Comparison of ENCODE assay signal across 1 cellular context in genomic region chr1:178282949-178283367, GRCh38.
TF ChIP-seq lines count a peak whose summit lies in the region.

No MANE protein-coding gene starts in this region.

TF ChIP-seq in Ishikawa, 13 proteins besides CTCF, POLR2A, EP300 and RAD21 (continued from another document):
- no peak for TF ChIP-seq USF1 (IDR thresholded peaks at IDR 0.05)
- TF ChIP-seq EGR1 (IDR thresholded peaks at IDR 0.05): no peak
- TF ChIP-seq YY1 (IDR thresholded peaks at IDR 0.05; ENCODE audit: low read depth): no peak
